In the genomic region with DNA sequence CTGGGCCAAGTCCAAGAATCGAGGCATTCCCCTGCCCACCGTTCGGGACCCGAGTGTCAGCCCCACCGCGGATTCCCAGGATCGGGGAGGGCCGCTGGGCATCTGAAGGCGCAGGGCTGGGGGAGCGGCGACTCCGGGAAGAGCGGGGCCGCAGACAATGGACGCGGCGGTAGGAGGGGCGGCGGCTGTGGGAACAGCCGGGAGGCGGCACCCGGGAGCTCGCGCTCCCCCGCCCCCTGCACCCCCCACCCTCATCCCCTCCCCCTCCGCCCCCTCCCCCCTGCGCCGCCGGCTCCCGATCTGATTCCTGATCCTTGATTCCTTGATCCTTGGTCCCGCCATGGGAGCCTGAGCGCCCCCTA, we compare ENCODE assay signal across 8 cellular contexts. TPM values are rescaled to one million over a fixed set of nuclear protein-coding genes. Genes with fewer than 3 reads are reported as not detected.
DNase-seq lines count a peak whose midpoint lies in the region; ATAC-seq and TF ChIP-seq lines count a peak whose summit lies in the region.

A gene (plus strand): TSS at position 281 of the 362 bp plus-strand sequence. CDS start 15,274 bp downstream, outside the sequence.

- peak within 1 kb of the TSS; percentile 71 for H3K4me3 Mint-ChIP-seq in CD4-positive, alpha-beta T cell
- H3K4me3 Mint-ChIP-seq in T-helper 1 cell treated with Interleukin-12 subunit alpha and Interleukin-12 subunit beta and Interleukin-4 antibody, amounts not matched to agents 30 μg/mL and 1 μg/mL, for 36 hours = peak within 1 kb of the TSS; percentile 6

- peak within 1 kb of the TSS; percentile 60 to 70 for H3K9ac ChIP-seq in colonic mucosa (ENCODE audit: low read depth in 2 of 2, low read length in 2 of 2)

- peak; percentile 16 to 51 (median 27) for DNase-seq in CD4-positive, alpha-beta T cell
- DNase-seq in HuH-7.5 (ENCODE audit: low spot score) = peak; percentile 65
- peak; percentile 80 for DNase-seq in colonic mucosa
- DNase-seq in left colon = peak; percentile 69 to 84
- DNase-seq in stimulated activated CD4-positive, alpha-beta T cell treated with anti-CD3 and anti-CD28 coated beads, Interleukin-1b, Interleukin-23, amount 100 ng/mL, for 48 hours = peak; percentile 34
- DNase-seq in mesenteric fat pad (ENCODE audit: low spot score) = no peak

- H3K4me3 ChIP-seq in colonic mucosa = peak within 1 kb of the TSS; percentile 59

- H3K27ac Mint-ChIP-seq in CD4-positive, alpha-beta T cell = no peak within 1 kb of the TSS
- no peak within 1 kb of the TSS for H3K27ac Mint-ChIP-seq in T-helper 1 cell treated with Interleukin-12 subunit alpha and Interleukin-12 subunit beta and Interleukin-4 antibody, amounts not matched to agents 30 μg/mL and 1 μg/mL, for 36 hours

- H3K36me3 ChIP-seq in colonic mucosa = no peaks in the 10 kb centered on the region

- no peaks in the 10 kb centered on the region for H3K4me1 ChIP-seq in colonic mucosa

- H3K9me3 Mint-ChIP-seq in CD4-positive, alpha-beta T cell = no peaks in the 10 kb centered on the region
- H3K9me3 Mint-ChIP-seq in T-helper 1 cell treated with Interleukin-12 subunit alpha and Interleukin-12 subunit beta and Interleukin-4 antibody, amounts not matched to agents 30 μg/mL and 1 μg/mL, for 36 hours = no peaks in the 10 kb centered on the region

- H3K27me3 Mint-ChIP-seq in CD4-positive, alpha-beta T cell = peaks cover 43% of the 10 kb centered on the region
- peaks cover 53% of the 10 kb centered on the region for H3K27me3 Mint-ChIP-seq in T-helper 1 cell treated with Interleukin-12 subunit alpha and Interleukin-12 subunit beta and Interleukin-4 antibody, amounts not matched to agents 30 μg/mL and 1 μg/mL, for 36 hours (ENCODE audit: low read depth)

- H3K27me3 ChIP-seq in CD4-positive, alpha-beta T cell (ENCODE audit: control insufficient read depth, insufficient read depth, low read length) = peaks cover 17% of the 10 kb centered on the region
- no peaks in the 10 kb centered on the region for H3K27me3 ChIP-seq in colonic mucosa

- POLR2A ChIA-PET in CD4-positive, alpha-beta T cell (lab: Charles Lee) = no interaction called here

- no peaks in the 10 kb centered on the region for H3K9me3 ChIP-seq in CD4-positive, alpha-beta T cell (ENCODE audit: control insufficient read depth, low read length)
- H3K9me3 ChIP-seq in colonic mucosa = no peaks in the 10 kb centered on the region

- no peaks in the 10 kb centered on the region for H3K36me3 Mint-ChIP-seq in CD4-positive, alpha-beta T cell (ENCODE audit: low read depth)
- no peaks in the 10 kb centered on the region for H3K36me3 Mint-ChIP-seq in T-helper 1 cell treated with Interleukin-12 subunit alpha and Interleukin-12 subunit beta and Interleukin-4 antibody, amounts not matched to agents 30 μg/mL and 1 μg/mL, for 36 hours (ENCODE audit: low read depth)

- ATAC-seq in CD4-positive, alpha-beta T cell (ENCODE audit: poor library complexity) = peak; percentile 65
- ATAC-seq in left colon = peak; percentile 78
- ATAC-seq in GM18511 (IDR thresholded peaks at IDR 0.05; ENCODE audit: unreplicated experiment) = no peak

- CTCF ChIA-PET in CD4-positive, alpha-beta T cell (lab: Charles Lee) = no interaction called here

- intact Hi-C loops in CD4-positive, alpha-beta T cell (cut with DNase I, micrococcal nuclease) = no loop called here
- intact Hi-C loops in colonic mucosa (cut with DNase I) = no loop called here
- intact Hi-C loops in left colon (cut with DNase I, micrococcal nuclease) = no loop called here

- no peak within 1 kb of the TSS for H3K27ac ChIP-seq in CD4-positive, alpha-beta T cell (ENCODE audit: low read depth, low read length)
- no peak within 1 kb of the TSS for H3K27ac ChIP-seq in colonic mucosa

- H3K4me1 Mint-ChIP-seq in CD4-positive, alpha-beta T cell (ENCODE audit: low read depth) = peaks cover 9% of the 10 kb centered on the region
- H3K4me1 Mint-ChIP-seq in T-helper 1 cell treated with Interleukin-12 subunit alpha and Interleukin-12 subunit beta and Interleukin-4 antibody, amounts not matched to agents 30 μg/mL and 1 μg/mL, for 36 hours (ENCODE audit: low read depth) = peaks cover 3% of the 10 kb centered on the region

- no peak for TF ChIP-seq CTCF in CD4-positive, alpha-beta T cell (IDR thresholded peaks at IDR 0.05)
- no peak for TF ChIP-seq CTCF in colonic mucosa (IDR thresholded peaks at IDR 0.05)

RNA-seq across cellular contexts. Expression of the gene that starts here (rescaled TPM):
- total RNA-seq in CD4-positive, alpha-beta T cell = not detected
- 10 to 100 TPM in 1 of 2 donors, 1 to 10 TPM in 1; 3.9 to 10.3 TPM for total RNA-seq in colonic mucosa
- 1 to 10 TPM; 5.8 to 6.3 TPM for total RNA-seq in left colon
- total RNA-seq in mesenteric fat pad = 1.7 TPM

Comparison
In these comparisons a context has a peak if more than half of its experiments do, and no peak if none do; other contexts are left out.
1. Peak in DNase-seq and ATAC-seq in CD4-positive, alpha-beta T cell; RNA of the gene not detected or under 1 TPM.